8 cellular contexts compared by ENCODE assay signal in genomic region chr10:119206603-119207366, GRCh38. TPM values are rescaled to one million over a fixed set of nuclear protein-coding genes. Genes with fewer than 3 reads are reported as not detected.
A peak's percentile ranks its signal among the peaks of the same experiment; 100 is the strongest.
DNase-seq lines count a peak whose midpoint lies in the region; ATAC-seq and TF ChIP-seq lines count a peak whose summit lies in the region.

No MANE protein-coding gene starts in this region.

- peak; percentile 58 for ATAC-seq in HG02642 (IDR thresholded peaks at IDR 0.05; ENCODE audit: poor library complexity, unreplicated experiment)

- TF ChIP-seq CTCF in dorsolateral prefrontal cortex (IDR thresholded peaks at IDR 0.05 in 54 of 56, conservative IDR thresholded peaks at IDR 0.05 in 2 of 56; ENCODE audit: low read depth in 1 of 56, partially characterized antibody in 56 of 56) = peak in 53 of 56 donors; percentile 22 to 94 (median 69)
- TF ChIP-seq CTCF in lower leg skin (IDR thresholded peaks at IDR 0.05) = peak in 1 of 3 donors; percentile 11

- intact Hi-C loops in dorsolateral prefrontal cortex (cut with DNase I) (loop anchor here (1.0 to 10.0 kb wide), 10 partner anchors 28 to 688 kb away; partner anchors contain the start of genes PRDX3 (in 2 of the 2), SEC23IP (in 2 of the 2), SFXN4 (in 2 of the 2) and TIAL1 (in 2 of the 2)), lower leg skin (cut with DNase I; ENCODE audit: low total_unique reads) (loop anchor here (10.0 kb wide), 2 partner anchors 208 to 238 kb away; no protein-coding TSS in a partner anchor)

- 0 to 1% methylated on average over 40 to 47 of the region's 98 CpGs for WGBS in lower leg skin, 2 donors

- peak; percentile 76 for DNase-seq in NCI-H748 (lab: John Stamatoyannopoulos, UW; ENCODE audit: unreplicated experiment)
- no peak for DNase-seq in NCI-H748 treated with DMSO at 0.1 percent for 48 hours (lab: John Stamatoyannopoulos, UW)
- DNase-seq in NCI-H1105 (lab: John Stamatoyannopoulos, UW) = peak; percentile 41
- DNase-seq in activated CD4-positive, alpha-beta T cell treated with anti-CD3 and anti-CD28 coated beads, Interleukin-2, amount 50 U/mL, for 1 hour = peak; percentile 64
- DNase-seq in dorsolateral prefrontal cortex = peak; percentile 36 to 79 (median 49)
- peak; percentile 42 to 95 for DNase-seq in lower leg skin (ENCODE audit: low spot score in 2 of 2)
- peak; percentile 73 for DNase-seq in stimulated activated CD4-positive, alpha-beta T cell treated with anti-CD3 and anti-CD28 coated beads, Interleukin-4, amount 100 ng/mL, for 24 hours

- no peak for TF ChIP-seq POLR2A in lower leg skin (IDR thresholded peaks at IDR 0.05)

- H3K27me3 ChIP-seq in dorsolateral prefrontal cortex = no peaks in the 10 kb centered on the region

- peak overlapping the region; percentile 38 to 92 (median 82) for H3K4me3 ChIP-seq in dorsolateral prefrontal cortex
- H3K4me3 ChIP-seq in lower leg skin (ENCODE audit: low read depth, poor library complexity, severe bottlenecking) = peak overlapping the region; percentile 84

- H3K27ac ChIP-seq in dorsolateral prefrontal cortex = peak overlapping the region; percentile 55 to 99 (median 95)

RNA-seq across cellular contexts. Expression of gene GRK5, which starts 0.6 kb away (rescaled TPM):
- total RNA-seq in dorsolateral prefrontal cortex (10 to 100 TPM in 113 of 120 experiments, 1 to 10 TPM in 7; 5.5 to 27.8 (median 14.1) TPM), lower leg skin (10 to 100 TPM in 2 of 4 donors, 1 to 10 TPM in 2; 5.4 to 13.0 (median 10.6) TPM)

RNA-seq across cellular contexts. Expression of gene PRDX3, which starts 28.2 kb away (rescaled TPM):
- total RNA-seq in dorsolateral prefrontal cortex = 100 to 1,000 TPM in 10 of 120 experiments, 10 to 100 TPM in 110; 62.3 to 112 (median 87.0) TPM
- total RNA-seq in lower leg skin = 10 to 100 TPM; 35.7 to 70.7 (median 57.3) TPM

RNA-seq across cellular contexts. Expression of gene SFXN4, which starts 41.3 kb away (rescaled TPM):
- total RNA-seq in dorsolateral prefrontal cortex (10 to 100 TPM; 22.4 to 49.6 (median 31.7) TPM), lower leg skin (10 to 100 TPM in 3 of 4 donors, 1 to 10 TPM in 1; 9.1 to 22.7 (median 16.0) TPM)
